ENCODE assay signal across 1 cellular context in the genomic region with DNA sequence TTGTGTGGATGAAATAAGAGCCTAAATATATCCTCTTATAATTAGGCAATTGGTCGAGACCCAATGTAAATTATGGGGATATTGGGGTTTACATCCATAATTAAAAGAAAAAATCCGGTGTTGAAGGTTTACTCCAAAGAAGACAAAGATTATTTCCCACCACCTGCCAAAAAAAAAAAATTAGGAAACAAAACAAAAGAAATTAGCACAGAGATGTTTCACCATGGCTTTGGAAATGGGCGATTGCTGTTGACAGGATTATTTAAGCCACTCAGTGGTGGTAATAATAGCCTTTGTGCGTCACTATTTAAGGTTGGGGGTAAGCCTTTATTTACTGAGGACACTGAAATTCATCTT.
A peak's percentile ranks its signal among the peaks of the same experiment; 100 is the strongest.
TF ChIP-seq lines count a peak whose summit lies in the region.

No MANE protein-coding gene starts in this region.

TF ChIP-seq in K562, 482 proteins besides CTCF, POLR2A, EP300 and RAD21 (continued from another document):
- TF ChIP-seq, protein P1, sequence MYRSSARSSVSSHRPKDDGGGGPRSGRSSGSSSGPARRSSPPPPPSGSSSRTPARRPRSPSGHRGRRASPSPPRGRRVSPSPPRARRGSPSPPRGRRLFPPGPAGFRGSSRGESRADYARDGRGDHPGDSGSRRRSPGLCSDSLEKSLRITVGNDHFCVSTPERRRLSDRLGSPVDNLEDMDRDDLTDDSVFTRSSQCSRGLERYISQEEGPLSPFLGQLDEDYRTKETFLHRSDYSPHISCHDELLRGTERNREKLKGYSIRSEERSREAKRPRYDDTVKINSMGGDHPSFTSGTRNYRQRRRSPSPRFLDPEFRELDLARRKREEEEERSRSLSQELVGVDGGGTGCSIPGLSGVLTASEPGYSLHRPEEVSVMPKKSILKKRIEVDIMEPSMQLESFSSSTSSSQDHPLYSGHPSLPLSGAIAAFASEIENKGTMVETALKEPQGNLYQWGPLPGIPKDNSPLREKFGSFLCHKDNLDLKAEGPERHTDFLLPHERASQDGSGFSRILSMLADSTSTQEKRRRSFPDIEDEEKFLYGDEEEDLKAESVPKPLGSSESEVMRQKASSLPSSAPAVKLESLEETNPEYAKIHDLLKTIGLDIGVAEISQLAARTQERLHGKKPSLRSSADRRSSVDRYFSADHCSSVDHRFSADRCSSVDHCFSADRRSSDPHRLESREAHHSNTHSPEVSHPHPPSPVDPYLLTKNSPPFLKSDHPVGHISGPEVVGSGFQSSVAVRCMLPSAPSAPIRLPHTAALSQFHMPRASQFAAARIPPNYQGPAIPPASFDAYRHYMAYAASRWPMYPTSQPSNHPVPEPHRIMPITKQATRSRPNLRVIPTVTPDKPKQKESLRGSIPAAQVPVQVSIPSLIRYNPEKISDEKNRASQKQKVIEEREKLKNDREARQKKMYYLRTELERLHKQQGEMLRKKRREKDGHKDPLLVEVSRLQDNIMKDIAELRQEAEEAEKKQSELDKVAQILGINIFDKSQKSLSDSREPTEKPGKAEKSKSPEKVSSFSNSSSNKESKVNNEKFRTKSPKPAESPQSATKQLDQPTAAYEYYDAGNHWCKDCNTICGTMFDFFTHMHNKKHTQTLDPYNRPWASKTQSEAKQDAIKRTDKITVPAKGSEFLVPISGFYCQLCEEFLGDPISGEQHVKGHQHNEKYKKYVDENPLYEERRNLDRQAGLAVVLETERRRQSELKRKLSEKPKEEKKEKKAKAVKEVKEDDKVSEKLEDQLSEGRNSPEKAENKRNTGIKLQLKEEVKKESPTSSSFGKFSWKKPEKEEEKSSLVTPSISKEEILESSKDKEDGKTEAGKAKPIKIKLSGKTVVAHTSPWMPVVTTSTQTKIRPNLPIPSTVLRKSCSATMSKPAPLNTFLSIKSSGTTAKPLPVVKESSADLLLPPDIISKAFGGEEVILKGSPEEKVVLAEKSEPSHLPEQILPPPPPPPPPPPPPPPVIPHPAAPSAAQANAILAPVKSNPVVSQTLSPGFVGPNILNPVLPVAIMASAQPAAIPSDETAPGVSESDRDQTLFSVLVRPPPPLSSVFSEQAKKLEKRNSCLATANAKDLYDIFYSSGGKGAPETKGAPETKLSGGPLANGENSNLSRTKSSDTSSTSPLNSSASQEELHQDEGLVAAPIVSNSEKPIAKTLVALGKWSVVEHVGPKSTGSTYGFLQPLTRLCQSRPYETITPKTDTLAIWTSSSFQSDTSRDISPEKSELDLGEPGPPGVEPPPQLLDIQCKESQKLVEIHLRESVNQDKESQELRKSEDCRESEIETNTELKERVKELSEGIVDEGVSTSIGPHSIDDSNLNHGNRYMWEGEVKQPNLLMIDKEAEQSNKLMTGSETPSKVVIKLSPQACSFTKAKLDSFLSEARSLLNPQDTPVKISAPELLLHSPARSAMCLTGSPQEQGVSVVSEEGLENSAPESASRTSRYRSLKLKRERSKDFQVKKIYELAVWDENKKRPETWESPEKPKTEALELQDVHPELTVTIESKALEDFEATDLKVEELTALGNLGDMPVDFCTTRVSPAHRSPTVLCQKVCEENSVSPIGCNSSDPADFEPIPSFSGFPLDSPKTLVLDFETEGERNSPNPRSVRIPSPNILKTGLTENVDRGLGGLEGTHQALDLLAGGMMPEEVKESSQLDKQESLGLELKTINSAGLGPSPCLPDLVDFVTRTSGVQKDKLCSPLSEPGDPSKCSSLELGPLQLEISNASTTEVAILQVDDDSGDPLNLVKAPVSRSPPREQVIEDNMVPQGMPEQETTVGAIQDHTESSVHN (IDR thresholded peaks at IDR 0.05; ENCODE audit: borderline replicate concordance in 1 of 2, low read depth in 1 of 2), result no peak
- TF ChIP-seq POLR2G (IDR thresholded peaks at IDR 0.05; ENCODE audit: low read depth, low read length), result no peak
- no peak for TF ChIP-seq ZNF75A (CRISPR knock-in tag; IDR thresholded peaks at IDR 0.05)
- TF ChIP-seq NR1H2 (CRISPR knock-in tag; IDR thresholded peaks at IDR 0.05), result no peak
- no peak for TF ChIP-seq NCOA1 (IDR thresholded peaks at IDR 0.05; ENCODE audit: low read depth)
- 0 out of 2 replicates have a peak, but pooled peaks have one; percentile 15 for TF ChIP-seq NR2C1 (IDR thresholded peaks at IDR 0.05)
- TF ChIP-seq NR2C1 (tag; IDR thresholded peaks at IDR 0.05), result no peak
- no peak for TF ChIP-seq JUND (IDR thresholded peaks at IDR 0.05; ENCODE audit: borderline replicate concordance, low read depth, low read length)
- TF ChIP-seq JUND (tag; IDR thresholded peaks at IDR 0.05; ENCODE audit: borderline replicate concordance, low read depth, low read length), result no peak
- TF ChIP-seq, protein P2, sequence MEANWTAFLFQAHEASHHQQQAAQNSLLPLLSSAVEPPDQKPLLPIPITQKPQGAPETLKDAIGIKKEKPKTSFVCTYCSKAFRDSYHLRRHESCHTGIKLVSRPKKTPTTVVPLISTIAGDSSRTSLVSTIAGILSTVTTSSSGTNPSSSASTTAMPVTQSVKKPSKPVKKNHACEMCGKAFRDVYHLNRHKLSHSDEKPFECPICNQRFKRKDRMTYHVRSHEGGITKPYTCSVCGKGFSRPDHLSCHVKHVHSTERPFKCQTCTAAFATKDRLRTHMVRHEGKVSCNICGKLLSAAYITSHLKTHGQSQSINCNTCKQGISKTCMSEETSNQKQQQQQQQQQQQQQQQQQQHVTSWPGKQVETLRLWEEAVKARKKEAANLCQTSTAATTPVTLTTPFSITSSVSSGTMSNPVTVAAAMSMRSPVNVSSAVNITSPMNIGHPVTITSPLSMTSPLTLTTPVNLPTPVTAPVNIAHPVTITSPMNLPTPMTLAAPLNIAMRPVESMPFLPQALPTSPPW (CRISPR knock-in tag; IDR thresholded peaks at IDR 0.05), result no peak
- no peak for TF ChIP-seq KLF6 (CRISPR knock-in tag; IDR thresholded peaks at IDR 0.05; ENCODE audit: borderline replicate concordance)
- no peak for TF ChIP-seq ZNF778 (CRISPR knock-in tag; IDR thresholded peaks at IDR 0.05)
- TF ChIP-seq XRCC4 (IDR thresholded peaks at IDR 0.05; ENCODE audit: extremely low read depth, insufficient read depth, insufficient read length), result no peak
- no peak for TF ChIP-seq ZNF316 (IDR thresholded peaks at IDR 0.05)
- TF ChIP-seq, protein P3, sequence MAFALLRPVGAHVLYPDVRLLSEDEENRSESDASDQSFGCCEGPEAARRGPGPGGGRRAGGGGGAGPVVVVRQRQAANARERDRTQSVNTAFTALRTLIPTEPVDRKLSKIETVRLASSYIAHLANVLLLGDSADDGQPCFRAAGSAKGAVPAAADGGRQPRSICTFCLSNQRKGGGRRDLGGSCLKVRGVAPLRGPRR (CRISPR knock-in tag; IDR thresholded peaks at IDR 0.05), result no peak
- no peak for TF ChIP-seq NR3C1 (CRISPR knock-in tag; IDR thresholded peaks at IDR 0.05)
- TF ChIP-seq, protein P4, sequence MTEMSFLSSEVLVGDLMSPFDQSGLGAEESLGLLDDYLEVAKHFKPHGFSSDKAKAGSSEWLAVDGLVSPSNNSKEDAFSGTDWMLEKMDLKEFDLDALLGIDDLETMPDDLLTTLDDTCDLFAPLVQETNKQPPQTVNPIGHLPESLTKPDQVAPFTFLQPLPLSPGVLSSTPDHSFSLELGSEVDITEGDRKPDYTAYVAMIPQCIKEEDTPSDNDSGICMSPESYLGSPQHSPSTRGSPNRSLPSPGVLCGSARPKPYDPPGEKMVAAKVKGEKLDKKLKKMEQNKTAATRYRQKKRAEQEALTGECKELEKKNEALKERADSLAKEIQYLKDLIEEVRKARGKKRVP (CRISPR knock-in tag; IDR thresholded peaks at IDR 0.05), result no peak
- no peak for TF ChIP-seq NCOA2 (IDR thresholded peaks at IDR 0.05; ENCODE audit: partially characterized antibody in 2 of 2)
- no peak for TF ChIP-seq ZNF695 (CRISPR knock-in tag; IDR thresholded peaks at IDR 0.05)
- TF ChIP-seq ZNF311 (CRISPR knock-in tag; IDR thresholded peaks at IDR 0.05), result no peak
- TF ChIP-seq ZEB2 (IDR thresholded peaks at IDR 0.05), result 0 out of 2 replicates have a peak, but pooled peaks have one; percentile 2
- no peak for TF ChIP-seq SRSF7 (optimal IDR thresholded peaks at IDR 0.05; ENCODE audit: low read depth, low read length)
- TF ChIP-seq ESRRB (CRISPR knock-in tag; IDR thresholded peaks at IDR 0.05; ENCODE audit: borderline replicate concordance), result no peak
- no peak for TF ChIP-seq TEAD4 (IDR thresholded peaks at IDR 0.05; ENCODE audit: low read length)
- no peak for TF ChIP-seq TEAD4 (CRISPR knock-in tag; IDR thresholded peaks at IDR 0.05; ENCODE audit: borderline replicate concordance)
- no peak for TF ChIP-seq U2AF1 (optimal IDR thresholded peaks at IDR 0.05; ENCODE audit: low read depth, low read length)
- TF ChIP-seq E2F3 (CRISPR knock-in tag; IDR thresholded peaks at IDR 0.05), result no peak
- TF ChIP-seq, protein P5, sequence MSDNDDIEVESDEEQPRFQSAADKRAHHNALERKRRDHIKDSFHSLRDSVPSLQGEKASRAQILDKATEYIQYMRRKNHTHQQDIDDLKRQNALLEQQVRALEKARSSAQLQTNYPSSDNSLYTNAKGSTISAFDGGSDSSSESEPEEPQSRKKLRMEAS (CRISPR knock-in tag; IDR thresholded peaks at IDR 0.05), result no peak
- TF ChIP-seq ZNF184 (CRISPR knock-in tag; IDR thresholded peaks at IDR 0.05), result no peak
- TF ChIP-seq STAT5A (IDR thresholded peaks at IDR 0.05; ENCODE audit: borderline replicate concordance, low read length), result no peak
- 0 out of 2 replicates have a peak, but pooled peaks have one; percentile 22 for TF ChIP-seq MIER1 (IDR thresholded peaks at IDR 0.05; ENCODE audit: low read depth)
- TF ChIP-seq, protein P6, sequence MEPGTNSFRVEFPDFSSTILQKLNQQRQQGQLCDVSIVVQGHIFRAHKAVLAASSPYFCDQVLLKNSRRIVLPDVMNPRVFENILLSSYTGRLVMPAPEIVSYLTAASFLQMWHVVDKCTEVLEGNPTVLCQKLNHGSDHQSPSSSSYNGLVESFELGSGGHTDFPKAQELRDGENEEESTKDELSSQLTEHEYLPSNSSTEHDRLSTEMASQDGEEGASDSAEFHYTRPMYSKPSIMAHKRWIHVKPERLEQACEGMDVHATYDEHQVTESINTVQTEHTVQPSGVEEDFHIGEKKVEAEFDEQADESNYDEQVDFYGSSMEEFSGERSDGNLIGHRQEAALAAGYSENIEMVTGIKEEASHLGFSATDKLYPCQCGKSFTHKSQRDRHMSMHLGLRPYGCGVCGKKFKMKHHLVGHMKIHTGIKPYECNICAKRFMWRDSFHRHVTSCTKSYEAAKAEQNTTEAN (CRISPR knock-in tag; IDR thresholded peaks at IDR 0.05), result no peak
- TF ChIP-seq, protein P7, sequence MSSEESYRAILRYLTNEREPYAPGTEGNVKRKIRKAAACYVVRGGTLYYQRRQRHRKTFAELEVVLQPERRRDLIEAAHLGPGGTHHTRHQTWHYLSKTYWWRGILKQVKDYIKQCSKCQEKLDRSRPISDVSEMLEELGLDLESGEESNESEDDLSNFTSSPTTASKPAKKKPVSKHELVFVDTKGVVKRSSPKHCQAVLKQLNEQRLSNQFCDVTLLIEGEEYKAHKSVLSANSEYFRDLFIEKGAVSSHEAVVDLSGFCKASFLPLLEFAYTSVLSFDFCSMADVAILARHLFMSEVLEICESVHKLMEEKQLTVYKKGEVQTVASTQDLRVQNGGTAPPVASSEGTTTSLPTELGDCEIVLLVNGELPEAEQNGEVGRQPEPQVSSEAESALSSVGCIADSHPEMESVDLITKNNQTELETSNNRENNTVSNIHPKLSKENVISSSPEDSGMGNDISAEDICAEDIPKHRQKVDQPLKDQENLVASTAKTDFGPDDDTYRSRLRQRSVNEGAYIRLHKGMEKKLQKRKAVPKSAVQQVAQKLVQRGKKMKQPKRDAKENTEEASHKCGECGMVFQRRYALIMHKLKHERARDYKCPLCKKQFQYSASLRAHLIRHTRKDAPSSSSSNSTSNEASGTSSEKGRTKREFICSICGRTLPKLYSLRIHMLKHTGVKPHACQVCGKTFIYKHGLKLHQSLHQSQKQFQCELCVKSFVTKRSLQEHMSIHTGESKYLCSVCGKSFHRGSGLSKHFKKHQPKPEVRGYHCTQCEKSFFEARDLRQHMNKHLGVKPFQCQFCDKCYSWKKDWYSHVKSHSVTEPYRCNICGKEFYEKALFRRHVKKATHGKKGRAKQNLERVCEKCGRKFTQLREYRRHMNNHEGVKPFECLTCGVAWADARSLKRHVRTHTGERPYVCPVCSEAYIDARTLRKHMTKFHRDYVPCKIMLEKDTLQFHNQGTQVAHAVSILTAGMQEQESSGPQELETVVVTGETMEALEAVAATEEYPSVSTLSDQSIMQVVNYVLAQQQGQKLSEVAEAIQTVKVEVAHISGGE (CRISPR knock-in tag; IDR thresholded peaks at IDR 0.05), result no peak
- TF ChIP-seq ZNF76 (CRISPR knock-in tag; IDR thresholded peaks at IDR 0.05; ENCODE audit: borderline replicate concordance), result no peak
- TF ChIP-seq FOS (IDR thresholded peaks at IDR 0.05; ENCODE audit: extremely low read depth, insufficient read length), result no peak
- peak; percentile 9; the same call in 1 of the 2 replicates for TF ChIP-seq SMARCA4 (IDR thresholded peaks at IDR 0.05)
- no peak for TF ChIP-seq ETV6 (IDR thresholded peaks at IDR 0.05; ENCODE audit: borderline replicate concordance in 1 of 2, low read depth in 2 of 2, low read length in 1 of 2)
- TF ChIP-seq ETV6 (CRISPR knock-in tag; IDR thresholded peaks at IDR 0.05; ENCODE audit: borderline replicate concordance), result no peak
TF ChIP-seq in K562: peak in this region for 16.
